Comparison of ENCODE assay signal across 11 cellular contexts in the genomic region with DNA sequence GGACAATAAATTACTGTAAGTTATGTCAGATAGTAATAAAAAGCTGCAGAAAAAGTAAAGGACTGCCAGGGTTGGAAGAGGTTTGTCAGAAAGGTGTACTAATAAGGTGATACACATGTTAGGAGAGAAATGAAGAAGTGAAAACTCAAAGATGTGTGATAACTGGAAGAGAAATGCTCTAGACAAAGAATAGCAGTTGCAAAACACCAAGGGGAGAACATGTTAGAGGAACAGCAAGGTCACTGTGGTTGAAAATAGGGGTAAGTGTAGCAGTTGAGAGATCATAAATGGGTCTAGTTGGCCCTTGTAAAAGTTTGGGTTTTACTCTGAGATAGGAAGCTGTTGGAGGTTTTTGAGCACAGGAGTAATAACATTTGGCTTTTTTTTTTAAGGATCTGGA.
DNase-seq lines count a peak whose midpoint lies in the region; ATAC-seq and TF ChIP-seq lines count a peak whose summit lies in the region.
"Had no signal": no experiment of that assay in that cellular context is flagged by ENCODE, and none has a peak within 500 bp of the region (broad histone marks: within the 10 kb centered on the region; RNA-seq: fewer than 3 reads in every experiment).

No MANE protein-coding gene starts in this region.

- H3K27ac ChIP-seq in tibial artery: no peak overlapping the region

- no peaks in the 10 kb centered on the region for H3K9me3 ChIP-seq in tibial artery

- H3K4me3 ChIP-seq in GM12864 (ENCODE audit: low read depth, low read length) (no peak overlapping the region), tibial artery (no peak overlapping the region)

- ATAC-seq in GM19328 (IDR thresholded peaks at IDR 0.05; ENCODE audit: unreplicated experiment) (peak; percentile 79), HG02610 (IDR thresholded peaks at IDR 0.05; ENCODE audit: unreplicated experiment) (peak; percentile 92), HG03280 (IDR thresholded peaks at IDR 0.05; ENCODE audit: unreplicated experiment) (peak; percentile 83)
- ATAC-seq: stimulated activated naive CD8-positive, alpha-beta T cell treated with anti-CD3 and anti-CD28 coated beads, Interleukin-15, Interleukin-2, amounts not matched to agents 100 U/mL and 50 U/mL, for 24 hours had no signal

- intact Hi-C loops in tibial artery (cut with DNase I; ENCODE audit: low total_unique reads): no loop called here

- TF ChIP-seq CTCF in GM12864 (IDR thresholded peaks at IDR 0.05; ENCODE audit: low read depth, low read length, missing control alignments) (no peak), tibial artery (IDR thresholded peaks at IDR 0.05) (no peak)

- H3K27me3 ChIP-seq in tibial artery: no peaks in the 10 kb centered on the region

- H3K36me3 ChIP-seq in tibial artery: peaks cover 3 to 54% (median 12%) of the 10 kb centered on the region in 3 donors

- DNase-seq in GM12864 (ENCODE audit: low read depth) (peak; percentile 62), NCI-H1105 (lab: John Stamatoyannopoulos, UW) (no peak), NCI-H69 (lab: John Stamatoyannopoulos, UW) (no peak), AG08396 (ENCODE audit: low spot score) (no peak), tibial artery (no peak)
- DNase-seq: endodermal cell; NCI-H2107; stimulated activated naive CD8-positive, alpha-beta T cell treated with anti-CD3 and anti-CD28 coated beads, Interleukin-15, Interleukin-2, amounts not matched to agents 100 U/mL and 50 U/mL, for 24 hours had no signal

- H3K4me1 ChIP-seq in tibial artery: no peaks in the 10 kb centered on the region
